8 cellular contexts compared by ENCODE assay signal in the genomic region with DNA sequence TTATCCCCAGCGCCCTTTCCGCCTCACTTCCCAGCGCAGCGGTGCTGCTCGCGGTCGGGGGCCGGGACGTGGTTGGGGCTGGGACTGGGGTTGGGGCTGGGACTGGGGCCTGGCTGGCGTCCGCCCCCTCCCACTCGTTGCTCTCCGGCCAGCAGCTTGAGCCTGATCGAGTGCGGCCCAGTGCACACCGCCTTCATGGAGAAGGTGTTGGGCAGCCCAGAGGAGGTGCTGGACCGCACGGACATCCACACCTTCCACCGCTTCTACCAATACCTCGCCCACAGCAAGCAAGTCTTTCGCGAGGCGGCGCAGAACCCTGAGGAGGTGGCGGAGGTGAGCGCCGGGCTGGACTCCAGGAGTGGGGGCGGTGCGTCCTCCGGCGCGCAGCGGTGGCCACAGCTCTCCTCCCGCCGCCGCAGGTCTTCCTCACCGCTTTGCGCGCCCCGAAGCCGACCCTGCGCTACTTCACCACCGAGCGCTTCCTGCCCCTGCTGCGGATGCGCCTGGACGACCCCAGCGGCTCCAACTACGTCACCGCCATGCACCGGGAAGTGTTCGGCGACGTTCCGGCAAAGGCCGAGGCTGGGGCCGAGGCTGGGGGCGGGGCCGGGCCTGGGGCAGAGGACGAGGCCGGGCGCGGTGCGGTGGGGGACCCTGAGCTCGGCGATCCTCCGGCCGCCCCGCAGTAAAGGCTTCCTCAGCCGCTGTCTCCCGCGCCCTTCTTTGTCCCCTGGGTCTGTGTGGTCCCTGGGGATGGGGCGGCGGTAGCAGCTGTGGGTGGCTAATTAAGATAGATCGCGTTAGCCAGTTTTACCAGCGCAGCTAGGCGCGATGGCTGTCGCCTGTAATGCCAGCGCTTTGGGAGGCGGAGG. TPM values are rescaled to one million over a fixed set of nuclear protein-coding genes. Genes with fewer than 3 reads are reported as not detected.
DNase-seq lines count a peak whose midpoint lies in the region; ATAC-seq and TF ChIP-seq lines count a peak whose summit lies in the region.

No MANE protein-coding gene starts in this region.

- no peaks in the 10 kb centered on the region for H3K27me3 ChIP-seq in ascending aorta
- no peaks in the 10 kb centered on the region for H3K27me3 ChIP-seq in right cardiac atrium (ENCODE audit: control insufficient read depth, insufficient read depth)
- H3K27me3 ChIP-seq in psoas muscle (ENCODE audit: insufficient read depth in 3 of 3, low read length in 2 of 3): no peaks in the 10 kb centered on the region

- intact Hi-C loops in ascending aorta (cut with DNase I): loop anchor here (2.0 kb wide), 2 partner anchors 18 to 22 kb away; partner anchors contain the start of genes NAGLU and PSMC3IP
- intact Hi-C loops in right cardiac atrium (cut with DNase I): no loop called here
- intact Hi-C loops in psoas muscle (cut with DNase I): no loop called here

- TF ChIP-seq POLR2A in GM10847 (IDR thresholded peaks at IDR 0.05; ENCODE audit: extremely low read depth, insufficient read length): peak; percentile 85

- under 1% methylated on average over 82 of the region's 82 CpGs for WGBS in right cardiac atrium
- 0 to 2% (median 1%) methylated on average over 70 to 82 of the region's 82 CpGs for WGBS in psoas muscle, 3 donors

- peaks cover 0 to 19% of the 10 kb centered on the region in 2 donors for H3K4me1 ChIP-seq in ascending aorta
- no peaks in the 10 kb centered on the region for H3K4me1 ChIP-seq in right cardiac atrium (ENCODE audit: control insufficient read depth, insufficient read depth, low read length)
- peaks cover 10% of the 10 kb centered on the region for H3K4me1 ChIP-seq in psoas muscle

- H3K4me3 ChIP-seq in ascending aorta (peak overlapping the region; percentile 82 to 83), right cardiac atrium (ENCODE audit: low read length) (peak overlapping the region; percentile 68), psoas muscle (peak overlapping the region; percentile 92)

- ATAC-seq in HG02571 (IDR thresholded peaks at IDR 0.05; ENCODE audit: unreplicated experiment): peak; percentile 71
- peak; percentile 94 for ATAC-seq in right cardiac atrium
- ATAC-seq in psoas muscle: peak; percentile 88 to 94 (median 92)
- no peak for ATAC-seq in HG03378 (IDR thresholded peaks at IDR 0.05; ENCODE audit: unreplicated experiment)

- H3K9me3 ChIP-seq in ascending aorta (no peaks in the 10 kb centered on the region), right cardiac atrium (ENCODE audit: control insufficient read depth, low read length) (no peaks in the 10 kb centered on the region), psoas muscle (no peaks in the 10 kb centered on the region)

- TF ChIP-seq CTCF in ascending aorta (IDR thresholded peaks at IDR 0.05) (no peak), psoas muscle (IDR thresholded peaks at IDR 0.05) (no peak)

- H3K36me3 ChIP-seq in ascending aorta (peaks cover 0 to 4% of the 10 kb centered on the region in 2 donors), psoas muscle (ENCODE audit: insufficient read depth in 1 of 2, low read depth in 1 of 2) (peaks cover 0 to 3% of the 10 kb centered on the region in 2 donors)

- DNase-seq in NCI-H1105 (lab: John Stamatoyannopoulos, UW) (peak; percentile 77), T-helper 2 cell (peak; percentile 43 to 87 (median 62)), ascending aorta (ENCODE audit: low spot score in 2 of 2) (peak in 1 of 2 donors; percentile 93), right cardiac atrium (peak; percentile 91 to 96 (median 96)), psoas muscle (peak; percentile 90 to 93)

- peak overlapping the region; percentile 82 to 91 for H3K27ac ChIP-seq in ascending aorta
- peak overlapping the region; percentile 77 for H3K27ac ChIP-seq in right cardiac atrium (ENCODE audit: low read length)
- H3K27ac ChIP-seq in psoas muscle: peak overlapping the region; percentile 88

RNA-seq across cellular contexts. Expression of gene HSD17B1, which starts 1.8 kb away (rescaled TPM):
- total RNA-seq in ascending aorta: not detected
- total RNA-seq in right cardiac atrium: 1 to 10 TPM; 1.2 to 1.6 (median 1.4) TPM
- polyA plus RNA-seq in right cardiac atrium: 2.5 TPM
- 1 to 10 TPM in 1 of 4 donors, under 1 TPM in 3; 0.54 to 1.2 (median 0.72) TPM for total RNA-seq in psoas muscle
- 1 to 10 TPM; 1.3 to 2.1 (median 1.7) TPM for polyA plus RNA-seq in psoas muscle

RNA-seq across cellular contexts. Expression of gene COASY, which starts 7.5 kb away (rescaled TPM):
- total RNA-seq in ascending aorta (10.9 TPM), right cardiac atrium (10 to 100 TPM; 32.4 to 45.5 (median 40.0) TPM), psoas muscle (10 to 100 TPM; 31.6 to 45.4 (median 37.0) TPM)
- polyA plus RNA-seq in right cardiac atrium (30.2 TPM), psoas muscle (100 to 1,000 TPM in 1 of 3 donors, 10 to 100 TPM in 2; 41.0 to 141 (median 73.5) TPM)

RNA-seq across cellular contexts. Expression of gene MLX, which starts 12.4 kb away (rescaled TPM):
- total RNA-seq in ascending aorta (15.8 TPM), right cardiac atrium (10 to 100 TPM; 46.9 to 63.8 (median 54.2) TPM), psoas muscle (10 to 100 TPM; 45.2 to 67.9 (median 55.2) TPM)
- polyA plus RNA-seq in right cardiac atrium (65.0 TPM), psoas muscle (100 to 1,000 TPM in 1 of 3 donors, 10 to 100 TPM in 2; 71.0 to 108 (median 89.2) TPM)

RNA-seq across cellular contexts. Expression of gene NAGLU, which starts 18.4 kb away (rescaled TPM):
- total RNA-seq in ascending aorta (94.7 TPM), right cardiac atrium (10 to 100 TPM; 11.3 to 18.8 (median 15.0) TPM), psoas muscle (10 to 100 TPM in 3 of 4 donors, 1 to 10 TPM in 1; 9.1 to 17.8 (median 11.7) TPM)
- polyA plus RNA-seq in right cardiac atrium (13.7 TPM), psoas muscle (10 to 100 TPM; 16.0 to 18.1 (median 17.5) TPM)

RNA-seq across cellular contexts. Expression of gene PSMC3IP, which starts 23.0 kb away (rescaled TPM):
- total RNA-seq in ascending aorta (2.9 TPM), right cardiac atrium (1 to 10 TPM; 1.4 to 3.3 (median 2.5) TPM), psoas muscle (1 to 10 TPM in 2 of 4 donors, under 1 TPM in 2; 0.26 to 3.3 (median 1.4) TPM)
- polyA plus RNA-seq in right cardiac atrium (2.2 TPM), psoas muscle (10 to 100 TPM in 1 of 3 donors, 1 to 10 TPM in 2; 3.8 to 13.3 (median 5.3) TPM)
